In genomic region chr22:45994516-45995404, GRCh38 we compare ENCODE assay signal across 8 cellular contexts. TPM values are rescaled to one million over a fixed set of nuclear protein-coding genes. Genes with fewer than 3 reads are reported as not detected.
DNase-seq lines count a peak whose midpoint lies in the region; ATAC-seq, FAIRE-seq and TF ChIP-seq lines count a peak whose summit lies in the region.

No MANE protein-coding gene starts in this region.

- H3K4me3 ChIP-seq in endothelial cell of umbilical vein (replicated peaks in 1 of 3; ENCODE audit: insufficient read depth in 1 of 3, low read depth in 1 of 3, low read length in 3 of 3) = no peak overlapping the region
- no peak overlapping the region for H3K4me3 ChIP-seq in naive thymus-derived CD4-positive, alpha-beta T cell (ENCODE audit: low read length)

- intact Hi-C loops in endothelial cell of umbilical vein (cut with micrococcal nuclease) = loop anchor here (1.0 to 5.0 kb wide), 5 partner anchors 122 to 677 kb away; partner anchors contain the start of genes GTSE1 and TTC38
- intact Hi-C loops in naive thymus-derived CD4-positive, alpha-beta T cell (cut with micrococcal nuclease) = loop anchor here in 1 of 2 donors (1.0 to 5.0 kb wide), 4 partner anchors 12 to 548 kb away; no protein-coding TSS in a partner anchor

- TF ChIP-seq POLR2A in endothelial cell of umbilical vein (IDR thresholded peaks at IDR 0.05; ENCODE audit: low read depth, low read length) = no peak

- peak; percentile 61 for ATAC-seq in naive thymus-derived CD4-positive, alpha-beta T cell
- no peak for ATAC-seq in stimulated activated memory B cell treated with anti-CD40 and anti-IgM and Interleukin-4, amounts not matched to agents 10 μg/mL and 1 μg/mL and 100 μg/mL, for 72 hours
- ATAC-seq in HG03045 (IDR thresholded peaks at IDR 0.05; ENCODE audit: unreplicated experiment) = no peak

- POLR2A ChIA-PET in endothelial cell of umbilical vein (lab: Charles Lee) = no interaction called here
- POLR2A ChIA-PET in naive thymus-derived CD4-positive, alpha-beta T cell (lab: Charles Lee) = no interaction called here

- peak; percentile 57 for DNase-seq in NCI-H748 (lab: John Stamatoyannopoulos, UW; ENCODE audit: unreplicated experiment)
- no peak for DNase-seq in NCI-H748 treated with DMSO at 0.1 percent for 48 hours (lab: John Stamatoyannopoulos, UW)
- DNase-seq in NCI-H774 (lab: John Stamatoyannopoulos, UW) = peak; percentile 7
- peak; percentile 38 to 97 (median 94) for DNase-seq in activated CD8-positive, alpha-beta memory T cell treated with anti-CD3 and anti-CD28 coated beads for 48 hours (ENCODE audit: low read depth in 2 of 3, low spot score in 2 of 3)
- DNase-seq in endothelial cell of umbilical vein (ENCODE audit: low read depth, low spot score) = peak; percentile 55
- DNase-seq in naive thymus-derived CD4-positive, alpha-beta T cell = peak; percentile 52 to 87 (median 69)

- H2AFZ ChIP-seq in endothelial cell of umbilical vein (ENCODE audit: low read depth, low read length) = no peak overlapping the region

- no peaks in the 10 kb centered on the region for H3K36me3 ChIP-seq in endothelial cell of umbilical vein (ENCODE audit: control insufficient read depth in 2 of 2, extremely low read depth in 1 of 2, insufficient read depth in 2 of 2, low read length in 2 of 2)
- H3K36me3 ChIP-seq in naive thymus-derived CD4-positive, alpha-beta T cell (ENCODE audit: control insufficient read depth in 2 of 3, insufficient read depth in 3 of 3, low read length in 3 of 3) = no peaks in the 10 kb centered on the region

- H3K27ac Mint-ChIP-seq in naive thymus-derived CD4-positive, alpha-beta T cell = peak overlapping the region in 2 of 9 donors; percentile 30 to 64
- peak overlapping the region; percentile 30 for H3K27ac Mint-ChIP-seq in stimulated activated memory B cell treated with anti-CD40 and anti-IgM and Interleukin-4, amounts not matched to agents 10 μg/mL and 1 μg/mL and 100 μg/mL, for 72 hours

- H3K4me1 Mint-ChIP-seq in naive thymus-derived CD4-positive, alpha-beta T cell = peaks cover 0 to 13% (median 3%) of the 10 kb centered on the region in 7 donors
- peaks cover 32% of the 10 kb centered on the region for H3K4me1 Mint-ChIP-seq in stimulated activated memory B cell treated with anti-CD40 and anti-IgM and Interleukin-4, amounts not matched to agents 10 μg/mL and 1 μg/mL and 100 μg/mL, for 72 hours

- H3K79me2 ChIP-seq in endothelial cell of umbilical vein (ENCODE audit: control insufficient read depth, insufficient read depth, low read length) = no peaks in the 10 kb centered on the region

- TF ChIP-seq CTCF in endothelial cell of umbilical vein (IDR thresholded peaks at IDR 0.05; ENCODE audit: extremely low read depth in 1 of 2, insufficient read depth in 1 of 2, low read depth in 1 of 2, low read length in 2 of 2) = peak; percentile 91 to 95

- H3K9me3 Mint-ChIP-seq in naive thymus-derived CD4-positive, alpha-beta T cell = no peaks in the 10 kb centered on the region
- peaks cover 12% of the 10 kb centered on the region for H3K9me3 Mint-ChIP-seq in stimulated activated memory B cell treated with anti-CD40 and anti-IgM and Interleukin-4, amounts not matched to agents 10 μg/mL and 1 μg/mL and 100 μg/mL, for 72 hours

- H3K27me3 Mint-ChIP-seq in naive thymus-derived CD4-positive, alpha-beta T cell = peaks cover 0 to 10% (median 4%) of the 10 kb centered on the region in 5 donors
- peaks cover 23% of the 10 kb centered on the region for H3K27me3 Mint-ChIP-seq in stimulated activated memory B cell treated with anti-CD40 and anti-IgM and Interleukin-4, amounts not matched to agents 10 μg/mL and 1 μg/mL and 100 μg/mL, for 72 hours

- no peaks in the 10 kb centered on the region for H4K20me1 ChIP-seq in endothelial cell of umbilical vein (replicated peaks; ENCODE audit: control insufficient read depth, extremely low read depth, insufficient read depth, low read length)

- H3K9me1 ChIP-seq in endothelial cell of umbilical vein (replicated peaks; ENCODE audit: control insufficient read depth, extremely low read depth, insufficient read depth, low read length) = no peaks in the 10 kb centered on the region

- no peak overlapping the region for H3K4me2 ChIP-seq in endothelial cell of umbilical vein (ENCODE audit: insufficient read depth, low read length)

- H3K4me3 Mint-ChIP-seq in naive thymus-derived CD4-positive, alpha-beta T cell = no peak overlapping the region
- H3K4me3 Mint-ChIP-seq in stimulated activated memory B cell treated with anti-CD40 and anti-IgM and Interleukin-4, amounts not matched to agents 10 μg/mL and 1 μg/mL and 100 μg/mL, for 72 hours = peak overlapping the region; percentile 12

- H3K9me3 ChIP-seq in endothelial cell of umbilical vein (replicated peaks; ENCODE audit: control insufficient read depth, insufficient read depth, low read length) = no peaks in the 10 kb centered on the region
- no peaks in the 10 kb centered on the region for H3K9me3 ChIP-seq in naive thymus-derived CD4-positive, alpha-beta T cell (ENCODE audit: control insufficient read depth in 2 of 3, low read length in 3 of 3)

- dilution Hi-C loops in endothelial cell of umbilical vein (cut with MboI; ENCODE audit: extremely low pct_ligation_motif_present, low sequenced_read_pairs) = no loop called here

- FAIRE-seq in endothelial cell of umbilical vein (lab: Jason Lieb, UNC) = peak; percentile 88

- no TSS peak for BruUV-seq in endothelial cell of umbilical vein (replicated peaks; lab: Mats Ljungman, UMichigan)

- no peaks in the 10 kb centered on the region for H3K27me3 ChIP-seq in endothelial cell of umbilical vein (ENCODE audit: control insufficient read depth in 2 of 2, insufficient read depth in 2 of 2, low read length in 2 of 2)
- no peaks in the 10 kb centered on the region for H3K27me3 ChIP-seq in naive thymus-derived CD4-positive, alpha-beta T cell (ENCODE audit: control insufficient read depth in 2 of 2, insufficient read depth in 2 of 2, low read length in 2 of 2)

- no peaks in the 10 kb centered on the region for H3K36me3 Mint-ChIP-seq in naive thymus-derived CD4-positive, alpha-beta T cell
- H3K36me3 Mint-ChIP-seq in stimulated activated memory B cell treated with anti-CD40 and anti-IgM and Interleukin-4, amounts not matched to agents 10 μg/mL and 1 μg/mL and 100 μg/mL, for 72 hours = no peaks in the 10 kb centered on the region

- CTCF ChIA-PET in endothelial cell of umbilical vein (lab: Charles Lee) = interaction anchor here (0.6 to 4.9 kb wide), 8 partner anchors 10 to 126 kb away, joined by 3 to 194 read pairs (median 4); no protein-coding TSS in a partner anchor
- CTCF ChIA-PET in naive thymus-derived CD4-positive, alpha-beta T cell (lab: Charles Lee) = interaction anchor here (0.6 to 3.1 kb wide), 11 partner anchors 11 to 1025 kb away, joined by 3 to 20 read pairs (median 5); no protein-coding TSS in a partner anchor

- peaks cover 31% of the 10 kb centered on the region for H3K4me1 ChIP-seq in endothelial cell of umbilical vein (ENCODE audit: control insufficient read depth, extremely low read depth, insufficient read depth, low read length)
- H3K4me1 ChIP-seq in naive thymus-derived CD4-positive, alpha-beta T cell (ENCODE audit: control insufficient read depth in 2 of 2, insufficient read depth in 2 of 2, low read length in 2 of 2) = peaks cover 0 to 6% of the 10 kb centered on the region in 2 donors

- no peak overlapping the region for H3K9ac ChIP-seq in endothelial cell of umbilical vein (replicated peaks; ENCODE audit: extremely low read depth, insufficient read depth, low read length)

- no peak overlapping the region for H3K27ac ChIP-seq in endothelial cell of umbilical vein (ENCODE audit: insufficient read depth, low read depth, low read length)
- no peak overlapping the region for H3K27ac ChIP-seq in naive thymus-derived CD4-positive, alpha-beta T cell (ENCODE audit: low read depth, low read length)

TF ChIP-seq in endothelial cell of umbilical vein, 7 proteins besides CTCF, POLR2A, EP300 and RAD21:
- TF ChIP-seq FOS (IDR thresholded peaks at IDR 0.05; ENCODE audit: borderline replicate concordance, insufficient read depth, low read length) (no peak), MAX (IDR thresholded peaks at IDR 0.05; ENCODE audit: insufficient read depth, insufficient read length) (no peak), JUN (IDR thresholded peaks at IDR 0.05; ENCODE audit: borderline replicate concordance, insufficient read depth, insufficient read length, low read depth) (no peak), MYC (IDR thresholded peaks at IDR 0.05; ENCODE audit: low read depth, low read length) (no peak), POLR2AphosphoS5 (IDR thresholded peaks at IDR 0.05; ENCODE audit: insufficient read depth, low read depth, low read length) (no peak), GATA2 (IDR thresholded peaks at IDR 0.05; ENCODE audit: insufficient read depth, insufficient read length, low read depth, low read length) (no peak), EZH2 (IDR thresholded peaks at IDR 0.05; ENCODE audit: borderline replicate concordance, low read depth, low read length, severe bottlenecking) (no peak)

RNA-seq across cellular contexts. Expression of gene WNT7B, which starts 17.8 kb away (rescaled TPM):
- not detected in 2 replicates for total RNA-seq in endothelial cell of umbilical vein
- not detected in 2 replicates for polyA plus RNA-seq in endothelial cell of umbilical vein
- polyA plus RNA-seq in endothelial cell of umbilical vein (2011; cell fraction: cytosol; rRNA removed) = not detected in 2 replicates
- polyA plus RNA-seq in endothelial cell of umbilical vein (2011; cell fraction: nucleus; rRNA removed) = not detected in 2 replicates
- not detected in 2 replicates for polyA plus RNA-seq in endothelial cell of umbilical vein (2012)
- polyA minus RNA-seq in endothelial cell of umbilical vein = not detected in 2 replicates
- polyA minus RNA-seq in endothelial cell of umbilical vein (2011; cell fraction: cytosol; rRNA and poly(A)+ RNA removed) = 5.2 TPM
- polyA minus RNA-seq in endothelial cell of umbilical vein (2011; cell fraction: nucleus; rRNA and poly(A)+ RNA removed) = not detected in 2 replicates
- not detected for total RNA-seq in naive thymus-derived CD4-positive, alpha-beta T cell
- not detected for polyA plus RNA-seq in naive thymus-derived CD4-positive, alpha-beta T cell
